ENCODE assay signal across 11 cellular contexts in the genomic region with DNA sequence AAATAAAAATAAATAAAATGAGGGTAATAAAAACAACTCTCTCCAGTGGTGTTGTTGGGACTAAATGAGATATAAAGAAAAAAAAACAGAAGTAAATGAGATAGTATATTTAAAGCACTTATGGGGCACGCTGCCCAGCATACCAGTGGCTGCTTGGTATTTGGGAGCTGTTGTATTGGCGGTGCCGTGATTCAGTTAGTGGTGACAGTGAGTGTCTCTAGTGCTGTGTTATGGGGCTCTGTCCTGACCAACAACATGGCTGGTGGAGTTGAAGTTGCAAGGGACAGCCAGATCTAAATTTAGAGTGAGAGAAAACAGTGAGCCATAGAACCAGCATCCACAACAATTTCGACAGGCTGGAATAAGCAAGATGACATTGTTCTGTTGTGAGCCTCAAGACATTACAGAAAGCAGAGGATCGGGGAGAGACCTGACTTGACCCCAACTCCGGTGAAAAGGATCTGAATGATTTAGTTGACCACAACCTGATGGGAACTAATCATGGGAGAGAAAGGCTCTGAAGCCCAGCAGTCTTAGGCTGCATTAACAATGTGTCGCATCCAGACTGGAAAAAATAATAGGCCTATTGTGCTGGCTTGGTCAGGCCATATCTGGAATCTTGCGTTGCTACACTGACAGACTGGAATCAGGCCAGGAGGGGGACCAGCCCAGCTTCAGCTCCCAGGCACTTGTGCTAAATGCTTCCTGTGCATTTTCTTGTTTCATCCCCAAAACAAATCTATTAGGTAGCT. TPM values are rescaled to one million over a fixed set of nuclear protein-coding genes. Genes with fewer than 3 reads are reported as not detected.
DNase-seq lines count a peak whose midpoint lies in the region; ATAC-seq, FAIRE-seq and TF ChIP-seq lines count a peak whose summit lies in the region.
"Had no signal": no experiment of that assay in that cellular context is flagged by ENCODE, and none has a peak within 500 bp of the region (broad histone marks: within the 10 kb centered on the region; RNA-seq: fewer than 3 reads in every experiment).

No MANE protein-coding gene starts in this region.

- no peak for TF ChIP-seq CTCF in astrocyte (IDR thresholded peaks at IDR 0.05; ENCODE audit: insufficient read depth, low read depth, low read length)
- TF ChIP-seq CTCF in smooth muscle cell (IDR thresholded peaks at IDR 0.05; ENCODE audit: borderline replicate concordance, insufficient read depth, poor library complexity, severe bottlenecking): no peak
- TF ChIP-seq CTCF in CD4-positive, alpha-beta T cell (IDR thresholded peaks at IDR 0.05): no peak

- H3K27ac Mint-ChIP-seq in astrocyte (ENCODE audit: unreplicated experiment): no peak overlapping the region
- H3K27ac Mint-ChIP-seq in CD4-positive, alpha-beta T cell: no peak overlapping the region
- H3K27ac Mint-ChIP-seq: activated CD4-positive, alpha-beta T cell treated with anti-CD3 and anti-CD28 coated beads, Interleukin-2, amount 10 ng/mL, durations not matched to agents 7 days and 5 days had no signal

- WGBS in smooth muscle cell (ENCODE audit: low lambda C conversion rate): 53% methylated on average over 8 of the region's 8 CpGs

- H4K20me1 ChIP-seq in astrocyte (ENCODE audit: insufficient read depth, low read length): peaks cover 7% of the 10 kb centered on the region
- H4K20me1 ChIP-seq in smooth muscle cell (ENCODE audit: low read depth): no peaks in the 10 kb centered on the region

- FAIRE-seq in astrocyte (lab: Jason Lieb, UNC): no peak

- TF ChIP-seq EP300 in Ishikawa (IDR thresholded peaks at IDR 0.05; ENCODE audit: borderline replicate concordance): peak; percentile 68; the same call in 1 of the 2 replicates

- H3K36me3 Mint-ChIP-seq in astrocyte (ENCODE audit: low read depth, unreplicated experiment): peaks cover 5% of the 10 kb centered on the region
- no peaks in the 10 kb centered on the region for H3K36me3 Mint-ChIP-seq in CD4-positive, alpha-beta T cell (ENCODE audit: low read depth)

- H3K27me3 ChIP-seq in astrocyte (ENCODE audit: insufficient read depth, low read length): no peaks in the 10 kb centered on the region
- H3K27me3 ChIP-seq in smooth muscle cell (ENCODE audit: low read depth): no peaks in the 10 kb centered on the region
- no peaks in the 10 kb centered on the region for H3K27me3 ChIP-seq in CD4-positive, alpha-beta T cell (ENCODE audit: control insufficient read depth, insufficient read depth, low read length)

- peaks cover 7% of the 10 kb centered on the region for H3K4me1 Mint-ChIP-seq in astrocyte (ENCODE audit: low read depth, unreplicated experiment)
- H3K4me1 Mint-ChIP-seq in CD4-positive, alpha-beta T cell (ENCODE audit: low read depth): peaks cover 19% of the 10 kb centered on the region

- no peak for TF ChIP-seq RAD21 in Ishikawa (IDR thresholded peaks at IDR 0.05; ENCODE audit: low read depth)

- no peak overlapping the region for H2AFZ ChIP-seq in astrocyte (ENCODE audit: low read depth, low read length)
- peak overlapping the region; percentile 57 for H2AFZ ChIP-seq in smooth muscle cell (ENCODE audit: low read depth)

- peaks cover 2% of the 10 kb centered on the region for H3K9me3 Mint-ChIP-seq in astrocyte (ENCODE audit: unreplicated experiment)
- no peaks in the 10 kb centered on the region for H3K9me3 Mint-ChIP-seq in CD4-positive, alpha-beta T cell
- H3K9me3 Mint-ChIP-seq: activated CD4-positive, alpha-beta T cell treated with anti-CD3 and anti-CD28 coated beads, Interleukin-2, amount 10 ng/mL, durations not matched to agents 7 days and 5 days had no signal

- no peak overlapping the region for H3K4me3 ChIP-seq in astrocyte (ENCODE audit: insufficient read depth, low read depth, low read length)
- H3K4me3 ChIP-seq in smooth muscle cell: no peak overlapping the region

- CTCF ChIA-PET in CD4-positive, alpha-beta T cell (lab: Charles Lee): interaction anchor here (1.6 kb wide), 1 partner anchor 33 kb away, joined by 6 read pairs; no protein-coding TSS in a partner anchor

- H3K27me3 Mint-ChIP-seq in astrocyte (ENCODE audit: low read depth, unreplicated experiment): peaks cover 31% of the 10 kb centered on the region
- H3K27me3 Mint-ChIP-seq in CD4-positive, alpha-beta T cell: no peaks in the 10 kb centered on the region

- POLR2A ChIA-PET in CD4-positive, alpha-beta T cell (lab: Charles Lee): interaction anchor here (0.7 kb wide), 1 partner anchor 21 kb away, joined by 3 read pairs; no protein-coding TSS in a partner anchor

- H3K79me2 ChIP-seq in astrocyte (ENCODE audit: insufficient read depth, low read length) (peaks cover 11% of the 10 kb centered on the region), smooth muscle cell (ENCODE audit: low read depth) (no peaks in the 10 kb centered on the region)

- H3K4me2 ChIP-seq in astrocyte (ENCODE audit: low read length) (no peak overlapping the region), smooth muscle cell (no peak overlapping the region)

- no peak overlapping the region for H3K4me3 Mint-ChIP-seq in astrocyte (ENCODE audit: unreplicated experiment)
- no peak overlapping the region for H3K4me3 Mint-ChIP-seq in CD4-positive, alpha-beta T cell
- H3K4me3 Mint-ChIP-seq: activated CD4-positive, alpha-beta T cell treated with anti-CD3 and anti-CD28 coated beads, Interleukin-2, amount 10 ng/mL, durations not matched to agents 7 days and 5 days had no signal

- H3K4me1 ChIP-seq in astrocyte (ENCODE audit: insufficient read depth, low read length) (peaks cover 9% of the 10 kb centered on the region), smooth muscle cell (ENCODE audit: low read depth) (peaks cover 15% of the 10 kb centered on the region)

- peak; percentile 21 for DNase-seq in astrocyte (ENCODE audit: low read depth)
- peak; percentile 82 for DNase-seq in islet precursor cell
- no peak for DNase-seq in smooth muscle cell (lab: John Stamatoyannopoulos, UW; ENCODE audit: unreplicated experiment)
- no peak for DNase-seq in stimulated activated naive CD4-positive, alpha-beta T cell (lab: John Stamatoyannopoulos, UW)
- no peak for DNase-seq in CD4-positive, alpha-beta T cell
- DNase-seq: activated CD4-positive, alpha-beta T cell treated with anti-CD3 and anti-CD28 coated beads, Interleukin-2, amount 10 ng/mL, durations not matched to agents 7 days and 5 days; cerebellar nuclear complex; kidney glomerular epithelial cell; T-helper 1 cell had no signal

- peaks cover 5% of the 10 kb centered on the region for H3F3A ChIP-seq in smooth muscle cell (ENCODE audit: low read depth)

- H3K36me3 ChIP-seq in astrocyte (ENCODE audit: insufficient read depth, low read length) (no peaks in the 10 kb centered on the region), smooth muscle cell (ENCODE audit: low read depth) (no peaks in the 10 kb centered on the region)

- H3K9ac ChIP-seq in astrocyte (ENCODE audit: low read length) (no peak overlapping the region), smooth muscle cell (ENCODE audit: low read depth) (no peak overlapping the region)

- H3K27ac ChIP-seq in astrocyte (ENCODE audit: low read depth, low read length): no peak overlapping the region
- H3K27ac ChIP-seq in smooth muscle cell (ENCODE audit: low read depth): no peak overlapping the region
- H3K27ac ChIP-seq in CD4-positive, alpha-beta T cell (ENCODE audit: low read depth, low read length): no peak overlapping the region

- H3K9me3 ChIP-seq in astrocyte (ENCODE audit: insufficient read depth, low read depth, low read length) (no peaks in the 10 kb centered on the region), smooth muscle cell (replicated peaks; ENCODE audit: low read depth) (no peaks in the 10 kb centered on the region)
- H3K9me3 ChIP-seq in CD4-positive, alpha-beta T cell (ENCODE audit: control insufficient read depth, low read length): no peaks in the 10 kb centered on the region

- no peak for ATAC-seq in HG02588 (IDR thresholded peaks at IDR 0.05; ENCODE audit: unreplicated experiment)
- no peak for ATAC-seq in CD4-positive, alpha-beta T cell (ENCODE audit: poor library complexity)

- intact Hi-C loops in CD4-positive, alpha-beta T cell (cut with DNase I, micrococcal nuclease): no loop called here

TF ChIP-seq in Ishikawa, 13 proteins besides CTCF, POLR2A, EP300 and RAD21:
- TF ChIP-seq ZBTB7A (IDR thresholded peaks at IDR 0.05; ENCODE audit: low read depth): no peak
- no peak for TF ChIP-seq EGR1 (IDR thresholded peaks at IDR 0.05)
- TF ChIP-seq YY1 (IDR thresholded peaks at IDR 0.05; ENCODE audit: low read depth): no peak
- TF ChIP-seq REST (IDR thresholded peaks at IDR 0.05; ENCODE audit: low read depth): no peak
- TF ChIP-seq NFIC (IDR thresholded peaks at IDR 0.05): peak; percentile 40
- TF ChIP-seq TCF12 (IDR thresholded peaks at IDR 0.05; ENCODE audit: low read depth): peak; percentile 33; the same call in 1 of the 2 replicates

RNA-seq across cellular contexts. Expression of gene MFSD2A, which starts 2.4 kb away (rescaled TPM):
- total RNA-seq in astrocyte (2.9 and 3.3 TPM in 2 replicates), smooth muscle cell (3.2 and 3.3 TPM in 2 replicates)
- polyA plus RNA-seq in smooth muscle cell: 5.3 and 5.5 TPM in 2 replicates
- total RNA-seq in CD4-positive, alpha-beta T cell: 1 to 10 TPM; 2.5 to 2.7 TPM

RNA-seq across cellular contexts. Expression of gene MYCL, which starts 50.8 kb away (rescaled TPM):
- total RNA-seq in astrocyte (3.3 and 3.8 TPM in 2 replicates), smooth muscle cell (3.7 and 4.5 TPM in 2 replicates)
- 0.98 and 2.4 TPM in 2 replicates for polyA plus RNA-seq in smooth muscle cell
- under 1 TPM; 0.08 to 0.50 TPM for total RNA-seq in CD4-positive, alpha-beta T cell
- total RNA-seq: activated CD4-positive, alpha-beta T cell treated with anti-CD3 and anti-CD28 coated beads, Interleukin-2, amount 10 ng/mL, durations not matched to agents 7 days and 5 days had no signal

Comparison
In these comparisons a context has a peak if more than half of its experiments do, and no peak if none do; other contexts are left out.
1. DNase-seq: peak in astrocyte (single experiment) and islet precursor cell (single experiment); none in smooth muscle cell (single experiment), stimulated activated naive CD4-positive, alpha-beta T cell (0 of 6) and CD4-positive, alpha-beta T cell (0 of 10).